In the genomic region with DNA sequence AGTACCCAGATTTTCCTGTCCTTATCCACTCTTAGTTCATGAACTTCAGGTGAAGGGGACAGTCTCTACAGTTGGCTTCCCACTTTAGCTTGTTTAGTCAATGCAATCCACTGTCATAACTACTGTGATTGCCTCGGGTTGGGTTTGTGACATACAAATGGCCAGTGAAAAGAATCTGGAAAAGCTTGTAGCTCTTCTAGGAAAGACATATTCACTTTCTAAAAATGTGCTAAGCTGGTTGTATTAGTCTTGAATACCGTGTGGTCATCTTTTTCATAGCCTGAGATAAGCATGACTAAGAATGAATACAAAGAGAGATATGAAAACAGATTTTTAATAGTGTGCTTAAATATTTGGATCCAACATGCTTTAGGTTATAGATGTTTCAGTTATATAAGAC, we compare ENCODE assay signal across 13 cellular contexts.
DNase-seq lines count a peak whose midpoint lies in the region; TF ChIP-seq lines count a peak whose summit lies in the region.
"Had no signal": no experiment of that assay in that cellular context is flagged by ENCODE, and none has a peak within 500 bp of the region (broad histone marks: within the 10 kb centered on the region; RNA-seq: fewer than 3 reads in every experiment).

No MANE protein-coding gene starts in this region.

- no peak overlapping the region for H2AFZ ChIP-seq in smooth muscle cell (ENCODE audit: low read depth)
- H2AFZ ChIP-seq: GM23248 had no signal

- no peaks in the 10 kb centered on the region for H3F3A ChIP-seq in smooth muscle cell (ENCODE audit: low read depth)

- no peaks in the 10 kb centered on the region for H4K20me1 ChIP-seq in smooth muscle cell (ENCODE audit: low read depth)
- H4K20me1 ChIP-seq: BLaER1 treated with 17β-estradiol and CSF1 and Interleukin-3, amounts not matched to agents 10 nM and 100 nM had no signal

- TF ChIP-seq CTCF in epithelial cell of esophagus (IDR thresholded peaks at IDR 0.05; ENCODE audit: insufficient read depth, low read depth, low read length, missing control alignments) (no peak), smooth muscle cell (IDR thresholded peaks at IDR 0.05; ENCODE audit: borderline replicate concordance, insufficient read depth, poor library complexity, severe bottlenecking) (no peak)

- H3K4me3 Mint-ChIP-seq in activated CD4-positive, alpha-beta T cell treated with anti-CD3 and anti-CD28 coated beads, Interleukin-2, amount 10 ng/mL, durations not matched to agents 24 days and 14 days = no peak overlapping the region
- H3K4me3 Mint-ChIP-seq in T-helper 2 cell treated with Interferon-gamma antibody and Interleukin-4, amounts not matched to agents 5 μg/mL and 100 μg/mL, for 36 hours = no peak overlapping the region
- H3K4me3 Mint-ChIP-seq: CD4-positive, CD25-positive, alpha-beta regulatory T cell had no signal

- no peaks in the 10 kb centered on the region for H3K79me2 ChIP-seq in smooth muscle cell (ENCODE audit: low read depth)

- H3K4me1 Mint-ChIP-seq in activated CD4-positive, alpha-beta T cell treated with anti-CD3 and anti-CD28 coated beads, Interleukin-2, amount 10 ng/mL, durations not matched to agents 24 days and 14 days = no peaks in the 10 kb centered on the region
- no peaks in the 10 kb centered on the region for H3K4me1 Mint-ChIP-seq in T-helper 2 cell treated with Interferon-gamma antibody and Interleukin-4, amounts not matched to agents 5 μg/mL and 100 μg/mL, for 36 hours (ENCODE audit: low read depth)
- H3K4me1 Mint-ChIP-seq: CD4-positive, CD25-positive, alpha-beta regulatory T cell had no signal

- DNase-seq in ELR (ENCODE audit: low read depth) = peak; percentile 48
- DNase-seq in NCI-H226 = peak; percentile 16
- peak; percentile 14 for DNase-seq in epithelial cell of esophagus (ENCODE audit: low read depth)
- no peak for DNase-seq in smooth muscle cell (lab: John Stamatoyannopoulos, UW; ENCODE audit: unreplicated experiment)
- no peak for DNase-seq in activated CD4-positive, alpha-beta T cell treated with anti-CD3 and anti-CD28 coated beads, Interleukin-2, amount 10 ng/mL, durations not matched to agents 24 days and 14 days
- no peak for DNase-seq in T-helper 2 cell treated with Interferon-gamma antibody and Interleukin-4, amounts not matched to agents 5 μg/mL and 100 μg/mL, for 36 hours (ENCODE audit: low spot score)
- no peak for DNase-seq in 8988T
- DNase-seq: ACHN; CD4-positive, CD25-positive, alpha-beta regulatory T cell; GM23248; H7 had no signal

- H3K27me3 Mint-ChIP-seq in activated CD4-positive, alpha-beta T cell treated with anti-CD3 and anti-CD28 coated beads, Interleukin-2, amount 10 ng/mL, durations not matched to agents 24 days and 14 days = no peaks in the 10 kb centered on the region
- no peaks in the 10 kb centered on the region for H3K27me3 Mint-ChIP-seq in T-helper 2 cell treated with Interferon-gamma antibody and Interleukin-4, amounts not matched to agents 5 μg/mL and 100 μg/mL, for 36 hours (ENCODE audit: low read depth)
- H3K27me3 Mint-ChIP-seq: CD4-positive, CD25-positive, alpha-beta regulatory T cell had no signal

- 19% methylated on average over 2 of the region's 2 CpGs for WGBS in smooth muscle cell (ENCODE audit: low lambda C conversion rate)

- H3K27ac Mint-ChIP-seq in activated CD4-positive, alpha-beta T cell treated with anti-CD3 and anti-CD28 coated beads, Interleukin-2, amount 10 ng/mL, durations not matched to agents 24 days and 14 days = no peak overlapping the region
- H3K27ac Mint-ChIP-seq in T-helper 2 cell treated with Interferon-gamma antibody and Interleukin-4, amounts not matched to agents 5 μg/mL and 100 μg/mL, for 36 hours = no peak overlapping the region
- H3K27ac Mint-ChIP-seq: CD4-positive, CD25-positive, alpha-beta regulatory T cell had no signal

- no peaks in the 10 kb centered on the region for H3K27me3 ChIP-seq in smooth muscle cell (ENCODE audit: low read depth)
- H3K27me3 ChIP-seq: BLaER1 treated with 17β-estradiol and CSF1 and Interleukin-3, amounts not matched to agents 10 nM and 100 nM had no signal

- no peak overlapping the region for H3K4me3 ChIP-seq in epithelial cell of esophagus (ENCODE audit: low read length)
- no peak overlapping the region for H3K4me3 ChIP-seq in smooth muscle cell
- H3K4me3 ChIP-seq: BLaER1 treated with 17β-estradiol and CSF1 and Interleukin-3, amounts not matched to agents 10 nM and 100 nM; GM12878; GM23248 had no signal

- H3K9me3 ChIP-seq in smooth muscle cell (replicated peaks; ENCODE audit: low read depth) = no peaks in the 10 kb centered on the region
- H3K9me3 ChIP-seq: BLaER1 treated with 17β-estradiol and CSF1 and Interleukin-3, amounts not matched to agents 10 nM and 100 nM had no signal

- no peaks in the 10 kb centered on the region for H3K36me3 ChIP-seq in smooth muscle cell (ENCODE audit: low read depth)
- H3K36me3 ChIP-seq: BLaER1 treated with 17β-estradiol and CSF1 and Interleukin-3, amounts not matched to agents 10 nM and 100 nM had no signal

- H3K4me2 ChIP-seq in smooth muscle cell = peak overlapping the region; percentile 19
- H3K4me2 ChIP-seq: BLaER1 treated with 17β-estradiol and CSF1 and Interleukin-3, amounts not matched to agents 10 nM and 100 nM had no signal

- intact Hi-C loops in activated CD4-positive, alpha-beta T cell treated with anti-CD3 and anti-CD28 coated beads, Interleukin-2, amount 10 ng/mL, durations not matched to agents 24 days and 14 days (cut with micrococcal nuclease) = no loop called here

- no peak overlapping the region for H3K9ac ChIP-seq in smooth muscle cell (ENCODE audit: low read depth)
- H3K9ac ChIP-seq: BLaER1 treated with 17β-estradiol and CSF1 and Interleukin-3, amounts not matched to agents 10 nM and 100 nM; GM23248 had no signal

- H3K9me3 Mint-ChIP-seq in activated CD4-positive, alpha-beta T cell treated with anti-CD3 and anti-CD28 coated beads, Interleukin-2, amount 10 ng/mL, durations not matched to agents 24 days and 14 days = no peaks in the 10 kb centered on the region
- H3K9me3 Mint-ChIP-seq in T-helper 2 cell treated with Interferon-gamma antibody and Interleukin-4, amounts not matched to agents 5 μg/mL and 100 μg/mL, for 36 hours = peaks cover 16% of the 10 kb centered on the region

- H3K4me1 ChIP-seq in smooth muscle cell (ENCODE audit: low read depth) = no peaks in the 10 kb centered on the region
- H3K4me1 ChIP-seq: BLaER1 treated with 17β-estradiol and CSF1 and Interleukin-3, amounts not matched to agents 10 nM and 100 nM had no signal

- H3K36me3 Mint-ChIP-seq in activated CD4-positive, alpha-beta T cell treated with anti-CD3 and anti-CD28 coated beads, Interleukin-2, amount 10 ng/mL, durations not matched to agents 24 days and 14 days (ENCODE audit: low read depth) = no peaks in the 10 kb centered on the region
- H3K36me3 Mint-ChIP-seq in T-helper 2 cell treated with Interferon-gamma antibody and Interleukin-4, amounts not matched to agents 5 μg/mL and 100 μg/mL, for 36 hours (ENCODE audit: low read depth) = no peaks in the 10 kb centered on the region
- H3K36me3 Mint-ChIP-seq: CD4-positive, CD25-positive, alpha-beta regulatory T cell had no signal

- peak overlapping the region; percentile 51 for H3K27ac ChIP-seq in smooth muscle cell (ENCODE audit: low read depth)
- H3K27ac ChIP-seq: BLaER1 treated with 17β-estradiol and CSF1 and Interleukin-3, amounts not matched to agents 10 nM and 100 nM; GM23248 had no signal

Comparison
In these comparisons a context has a peak if more than half of its experiments do, and no peak if none do; other contexts are left out.
1. DNase-seq: peak in ELR (single experiment), NCI-H226 (single experiment) and epithelial cell of esophagus (single experiment); none in smooth muscle cell (single experiment), activated CD4-positive, alpha-beta T cell treated with anti-CD3 and anti-CD28 coated beads, Interleukin-2, amount 10 ng/mL, durations not matched to agents 24 days and 14 days (single experiment), T-helper 2 cell treated with Interferon-gamma antibody and Interleukin-4, amounts not matched to agents 5 μg/mL and 100 μg/mL, for 36 hours (single experiment) and 8988T (single experiment).